In the genomic region with DNA sequence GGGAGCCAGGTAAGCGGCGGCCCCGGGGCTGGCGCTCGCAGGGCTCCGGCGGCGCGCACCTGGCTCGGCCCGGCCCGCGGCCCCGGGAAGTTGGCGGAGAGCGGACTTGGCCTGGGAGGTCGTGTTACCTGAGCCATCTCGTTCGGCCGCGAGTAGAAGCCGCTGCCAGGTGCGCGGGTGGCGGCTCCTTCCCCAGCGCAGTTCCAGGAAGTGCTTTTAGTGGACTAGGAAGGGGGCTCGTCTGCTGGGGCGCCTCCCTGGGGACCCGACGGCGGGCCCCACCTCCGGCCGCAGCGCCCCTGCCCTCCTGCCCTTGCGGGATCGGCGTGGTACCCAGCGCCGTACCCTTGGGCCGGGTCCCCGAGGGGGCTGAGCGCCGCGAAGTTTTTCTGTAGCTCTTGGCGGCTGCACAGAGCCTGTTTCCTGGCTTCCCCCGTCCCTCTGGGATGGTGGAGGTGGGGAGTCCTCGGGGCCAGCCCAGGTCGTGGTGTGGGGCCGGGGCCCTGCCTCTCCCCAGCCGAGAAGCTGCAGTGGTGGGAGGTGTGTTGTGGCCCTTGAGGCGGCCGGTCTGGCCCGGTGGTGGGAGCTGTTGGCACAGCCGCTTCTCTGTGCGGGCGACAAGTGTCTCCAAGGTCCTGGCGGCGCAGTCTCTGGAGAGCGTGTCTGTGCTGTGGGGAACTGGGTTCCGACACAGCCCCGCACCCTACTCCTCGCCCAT, we compare ENCODE assay signal across 8 cellular contexts.
DNase-seq lines count a peak whose midpoint lies in the region; ATAC-seq and TF ChIP-seq lines count a peak whose summit lies in the region.

No MANE protein-coding gene starts in this region.

- DNase-seq in NCI-H524 (lab: John Stamatoyannopoulos, UW) (peak; percentile 14 to 24), NCI-H524 treated with DMSO at 0.1 percent for 48 hours (lab: John Stamatoyannopoulos, UW) (no peak), SW480 (ENCODE audit: low spot score) (peak; percentile 44), AML-193 (lab: John Stamatoyannopoulos, UW) (no peak), AG08395 (ENCODE audit: low spot score) (no peak)

- peaks cover 60 to 62% of the 10 kb centered on the region in 2 experiments for H3K4me1 ChIP-seq in neutrophil (ENCODE audit: control insufficient read depth in 1 of 2, insufficient read depth in 1 of 2, low read depth in 1 of 2, low read length in 1 of 2)

- H3K27me3 ChIP-seq in neutrophil, result peaks cover 21% of the 10 kb centered on the region

- peak overlapping the region; percentile 98 for H3K27ac ChIP-seq in neutrophil

- no peaks in the 10 kb centered on the region for H3K36me3 ChIP-seq in neutrophil

- ATAC-seq in HG03097 (IDR thresholded peaks at IDR 0.05; ENCODE audit: low FRiP score, unreplicated experiment), result peak; percentile 2
- ATAC-seq in esophagus mucosa, result peak; percentile 2

- no peaks in the 10 kb centered on the region for H3K9me3 ChIP-seq in neutrophil

- TF ChIP-seq CTCF in neutrophil (IDR thresholded peaks at IDR 0.05), result no peak

- peak overlapping the region; percentile 86 to 92 for H3K4me3 ChIP-seq in neutrophil (ENCODE audit: low read depth in 1 of 2, low read length in 1 of 2)

Comparison
In these comparisons a context has a peak if more than half of its experiments do, and no peak if none do; other contexts are left out.
1. DNase-seq: peak in NCI-H524 (2 of 2) and SW480 (single experiment); none in NCI-H524 treated with DMSO at 0.1 percent for 48 hours (single experiment), AML-193 (0 of 2) and AG08395 (single experiment).